2 cellular contexts compared by ENCODE assay signal in the genomic region with DNA sequence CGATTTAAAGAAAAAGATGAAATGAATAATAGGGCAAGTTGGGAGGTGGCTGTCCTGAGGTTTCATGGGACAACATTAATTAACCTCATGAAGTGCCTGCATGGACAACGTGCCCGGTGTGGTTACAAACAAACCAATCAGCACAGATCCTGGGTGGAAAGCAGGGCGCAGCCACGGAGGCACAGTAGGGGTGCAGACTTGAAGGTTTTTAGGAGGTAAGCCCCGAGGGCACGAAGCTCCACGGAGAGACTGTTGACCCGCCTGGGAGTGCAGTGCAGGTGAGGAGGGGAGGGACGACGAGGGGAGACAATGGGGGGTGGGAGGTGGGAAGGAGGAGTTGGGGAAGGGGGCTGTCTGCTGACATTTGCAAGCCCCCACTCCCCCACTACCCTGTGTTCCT.
TF ChIP-seq lines count a peak whose summit lies in the region.

No MANE protein-coding gene starts in this region.

TF ChIP-seq in SK-N-SH, 30 proteins besides CTCF, POLR2A, EP300 and RAD21 (continued from another document):
- TF ChIP-seq PBX3 (IDR thresholded peaks at IDR 0.05) (no peak), RCOR1 (IDR thresholded peaks at IDR 0.05; ENCODE audit: low read length) (no peak), TAF1 (IDR thresholded peaks at IDR 0.05; ENCODE audit: borderline replicate concordance, low read depth, low read length) (no peak), SIN3A (IDR thresholded peaks at IDR 0.05; ENCODE audit: borderline replicate concordance, low read depth, low read length) (no peak), ELF1 (IDR thresholded peaks at IDR 0.05) (no peak), YY1 (IDR thresholded peaks at IDR 0.05; ENCODE audit: low read depth) (no peak), NRF1 (IDR thresholded peaks at IDR 0.05; ENCODE audit: low read depth, low read length) (no peak), EZH2phosphoT487 (IDR thresholded peaks at IDR 0.05; ENCODE audit: borderline replicate concordance, low read depth) (no peak)
- TF ChIP-seq, protein P1, sequence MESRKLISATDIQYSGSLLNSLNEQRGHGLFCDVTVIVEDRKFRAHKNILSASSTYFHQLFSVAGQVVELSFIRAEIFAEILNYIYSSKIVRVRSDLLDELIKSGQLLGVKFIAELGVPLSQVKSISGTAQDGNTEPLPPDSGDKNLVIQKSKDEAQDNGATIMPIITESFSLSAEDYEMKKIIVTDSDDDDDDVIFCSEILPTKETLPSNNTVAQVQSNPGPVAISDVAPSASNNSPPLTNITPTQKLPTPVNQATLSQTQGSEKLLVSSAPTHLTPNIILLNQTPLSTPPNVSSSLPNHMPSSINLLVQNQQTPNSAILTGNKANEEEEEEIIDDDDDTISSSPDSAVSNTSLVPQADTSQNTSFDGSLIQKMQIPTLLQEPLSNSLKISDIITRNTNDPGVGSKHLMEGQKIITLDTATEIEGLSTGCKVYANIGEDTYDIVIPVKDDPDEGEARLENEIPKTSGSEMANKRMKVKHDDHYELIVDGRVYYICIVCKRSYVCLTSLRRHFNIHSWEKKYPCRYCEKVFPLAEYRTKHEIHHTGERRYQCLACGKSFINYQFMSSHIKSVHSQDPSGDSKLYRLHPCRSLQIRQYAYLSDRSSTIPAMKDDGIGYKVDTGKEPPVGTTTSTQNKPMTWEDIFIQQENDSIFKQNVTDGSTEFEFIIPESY (IDR thresholded peaks at IDR 0.05; ENCODE audit: borderline replicate concordance, low read depth) = no peak
- TF ChIP-seq, protein P2, sequence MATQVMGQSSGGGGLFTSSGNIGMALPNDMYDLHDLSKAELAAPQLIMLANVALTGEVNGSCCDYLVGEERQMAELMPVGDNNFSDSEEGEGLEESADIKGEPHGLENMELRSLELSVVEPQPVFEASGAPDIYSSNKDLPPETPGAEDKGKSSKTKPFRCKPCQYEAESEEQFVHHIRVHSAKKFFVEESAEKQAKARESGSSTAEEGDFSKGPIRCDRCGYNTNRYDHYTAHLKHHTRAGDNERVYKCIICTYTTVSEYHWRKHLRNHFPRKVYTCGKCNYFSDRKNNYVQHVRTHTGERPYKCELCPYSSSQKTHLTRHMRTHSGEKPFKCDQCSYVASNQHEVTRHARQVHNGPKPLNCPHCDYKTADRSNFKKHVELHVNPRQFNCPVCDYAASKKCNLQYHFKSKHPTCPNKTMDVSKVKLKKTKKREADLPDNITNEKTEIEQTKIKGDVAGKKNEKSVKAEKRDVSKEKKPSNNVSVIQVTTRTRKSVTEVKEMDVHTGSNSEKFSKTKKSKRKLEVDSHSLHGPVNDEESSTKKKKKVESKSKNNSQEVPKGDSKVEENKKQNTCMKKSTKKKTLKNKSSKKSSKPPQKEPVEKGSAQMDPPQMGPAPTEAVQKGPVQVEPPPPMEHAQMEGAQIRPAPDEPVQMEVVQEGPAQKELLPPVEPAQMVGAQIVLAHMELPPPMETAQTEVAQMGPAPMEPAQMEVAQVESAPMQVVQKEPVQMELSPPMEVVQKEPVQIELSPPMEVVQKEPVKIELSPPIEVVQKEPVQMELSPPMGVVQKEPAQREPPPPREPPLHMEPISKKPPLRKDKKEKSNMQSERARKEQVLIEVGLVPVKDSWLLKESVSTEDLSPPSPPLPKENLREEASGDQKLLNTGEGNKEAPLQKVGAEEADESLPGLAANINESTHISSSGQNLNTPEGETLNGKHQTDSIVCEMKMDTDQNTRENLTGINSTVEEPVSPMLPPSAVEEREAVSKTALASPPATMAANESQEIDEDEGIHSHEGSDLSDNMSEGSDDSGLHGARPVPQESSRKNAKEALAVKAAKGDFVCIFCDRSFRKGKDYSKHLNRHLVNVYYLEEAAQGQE (IDR thresholded peaks at IDR 0.05; ENCODE audit: low read depth, low read length) = no peak

TF ChIP-seq in SK-N-SH treated with all-trans-retinoic acid at 6 μM for 48 hours, 23 proteins besides CTCF, POLR2A, EP300 and RAD21 (continued from another document):
- no peak for TF ChIP-seq POU6F1 (CRISPR knock-in tag; IDR thresholded peaks at IDR 0.05; ENCODE audit: borderline replicate concordance, low read depth)
- TF ChIP-seq ZNF565 (CRISPR knock-in tag; conservative IDR thresholded peaks at IDR 0.05; ENCODE audit: low read depth) = no peak
- TF ChIP-seq, protein P3, sequence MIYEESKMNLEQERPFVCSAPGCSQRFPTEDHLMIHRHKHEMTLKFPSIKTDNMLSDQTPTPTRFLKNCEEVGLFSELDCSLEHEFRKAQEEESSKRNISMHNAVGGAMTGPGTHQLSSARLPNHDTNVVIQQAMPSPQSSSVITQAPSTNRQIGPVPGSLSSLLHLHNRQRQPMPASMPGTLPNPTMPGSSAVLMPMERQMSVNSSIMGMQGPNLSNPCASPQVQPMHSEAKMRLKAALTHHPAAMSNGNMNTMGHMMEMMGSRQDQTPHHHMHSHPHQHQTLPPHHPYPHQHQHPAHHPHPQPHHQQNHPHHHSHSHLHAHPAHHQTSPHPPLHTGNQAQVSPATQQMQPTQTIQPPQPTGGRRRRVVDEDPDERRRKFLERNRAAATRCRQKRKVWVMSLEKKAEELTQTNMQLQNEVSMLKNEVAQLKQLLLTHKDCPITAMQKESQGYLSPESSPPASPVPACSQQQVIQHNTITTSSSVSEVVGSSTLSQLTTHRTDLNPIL (CRISPR knock-in tag; IDR thresholded peaks at IDR 0.05; ENCODE audit: low read depth) = no peak
- TF ChIP-seq ARNTL (CRISPR knock-in tag; IDR thresholded peaks at IDR 0.05; ENCODE audit: borderline replicate concordance, low read depth) = no peak
TF ChIP-seq in SK-N-SH treated with all-trans-retinoic acid at 6 μM for 48 hours: peak in this region for 0.
